ENCODE assay signal across 18 cellular contexts in the genomic region with DNA sequence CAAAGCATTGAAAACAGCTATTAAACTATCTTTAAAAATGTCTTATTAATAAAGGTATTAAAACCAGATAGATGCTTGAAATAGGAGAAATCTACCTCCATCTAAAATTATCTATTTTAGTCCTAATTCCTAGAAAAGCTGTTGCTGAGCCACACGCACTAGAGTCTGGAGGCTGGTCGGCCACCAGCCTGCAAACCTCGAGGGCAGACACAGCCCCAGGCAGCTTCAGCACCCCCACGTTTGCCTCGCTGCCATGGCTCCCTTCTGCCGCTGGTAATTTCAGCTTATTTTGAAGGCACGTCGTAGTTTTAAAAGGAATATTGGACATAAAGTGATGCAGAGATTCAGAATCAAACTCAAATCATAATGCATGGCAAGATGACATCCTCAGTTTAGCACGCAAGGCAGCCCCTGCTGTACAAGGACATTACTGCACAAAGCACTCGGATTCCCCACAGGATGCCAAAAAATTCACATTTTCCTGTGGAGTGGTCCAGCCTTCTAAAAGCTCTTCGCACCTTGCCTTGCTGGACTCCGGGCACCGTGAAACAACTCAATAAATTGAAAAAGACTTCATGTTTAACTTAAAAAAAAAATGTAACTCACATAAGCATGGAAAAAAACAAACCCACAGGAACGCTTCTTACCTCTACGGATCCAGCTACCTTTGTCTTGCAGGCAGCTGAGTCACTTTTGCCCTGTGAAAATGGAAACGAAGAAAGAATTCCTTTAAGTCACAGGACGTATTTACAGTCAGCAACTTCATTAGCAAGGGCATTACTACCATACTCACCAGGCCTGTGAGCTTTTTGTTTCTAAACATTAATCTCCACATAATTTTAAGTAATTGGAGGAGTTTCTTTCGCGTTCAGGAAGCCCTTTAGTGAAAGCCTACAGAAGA.
DNase-seq lines count a peak whose midpoint lies in the region; ATAC-seq and TF ChIP-seq lines count a peak whose summit lies in the region.
"Had no signal": no experiment of that assay in that cellular context is flagged by ENCODE, and none has a peak within 500 bp of the region (broad histone marks: within the 10 kb centered on the region; RNA-seq: fewer than 3 reads in every experiment).

No MANE protein-coding gene starts in this region.

- no peaks in the 10 kb centered on the region for H3K9me2 ChIP-seq in OCI-LY7 (ENCODE audit: insufficient read depth, low read length)

- no peaks in the 10 kb centered on the region for H3K9me3 ChIP-seq in OCI-LY7 (ENCODE audit: low read length)
- no peaks in the 10 kb centered on the region for H3K9me3 ChIP-seq in osteoblast (ENCODE audit: low read depth, low read length)
- H3K9me3 ChIP-seq: lower lobe of right lung, pancreas, tibial nerve had no signal

- H3K36me3 ChIP-seq in OCI-LY7 (ENCODE audit: insufficient read depth, low read length) (no peaks in the 10 kb centered on the region), osteoblast (ENCODE audit: insufficient read depth, low read length) (no peaks in the 10 kb centered on the region)
- H3K36me3 ChIP-seq: lower lobe of right lung, pancreas, tibial nerve had no signal

- H3K4me2 ChIP-seq in OCI-LY7 (ENCODE audit: low read length) (no peak overlapping the region), osteoblast (ENCODE audit: insufficient read depth, low read length) (no peak overlapping the region)

- H3K4me1 ChIP-seq in OCI-LY7 (ENCODE audit: insufficient read depth, low read length, poor library complexity, severe bottlenecking) = no peaks in the 10 kb centered on the region
- no peaks in the 10 kb centered on the region for H3K4me1 ChIP-seq in osteoblast (ENCODE audit: insufficient read depth, low read length)
- H3K4me1 ChIP-seq: lower lobe of right lung, pancreas had no signal

- POLR2A ChIA-PET in OCI-LY7 (lab: Charles Lee) = interaction anchor here (1.0 to 1.4 kb wide), 2 partner anchors 11 to 50 kb away, joined by 3 to 4 read pairs; no protein-coding TSS in a partner anchor

- TF ChIP-seq CTCF in OCI-LY7 (conservative IDR thresholded peaks at IDR 0.05; ENCODE audit: low read length) = 0 out of 2 replicates have a peak, but pooled peaks have one; percentile 12
- TF ChIP-seq CTCF in epithelial cell of proximal tubule (conservative IDR thresholded peaks at IDR 0.05; ENCODE audit: low read depth, low read length) = peak; percentile 13
- peak; percentile 32 for TF ChIP-seq CTCF in osteoblast (IDR thresholded peaks at IDR 0.05; ENCODE audit: extremely low read depth, low read depth, low read length)

- H3K27me3 ChIP-seq in osteoblast (ENCODE audit: insufficient read depth, low read length) = peaks cover 10% of the 10 kb centered on the region
- H3K27me3 ChIP-seq: pancreas had no signal

- H3K27ac ChIP-seq in OCI-LY7 (ENCODE audit: low read depth, low read length, poor library complexity, severe bottlenecking) (no peak overlapping the region), osteoblast (ENCODE audit: low read depth, low read length) (no peak overlapping the region)
- H3K27ac ChIP-seq: 22Rv1, epithelial cell of prostate, lower lobe of right lung, pancreas, tibial nerve had no signal

- DNase-seq in DMS 273 (lab: John Stamatoyannopoulos, UW; ENCODE audit: unreplicated experiment) (peak; percentile 13), DMS 273 treated with DMSO at 0.1 percent for 48 hours (lab: John Stamatoyannopoulos, UW) (no peak), OCI-LY7 (ENCODE audit: low spot score) (no peak), epithelial cell of proximal tubule (ENCODE audit: low read depth) (no peak), osteoblast (ENCODE audit: insufficient read length, low spot score, missing footprints) (no peak), NCI-H774 (lab: John Stamatoyannopoulos, UW) (no peak), NCI-H748 treated with DMSO at 0.1 percent for 48 hours (lab: John Stamatoyannopoulos, UW) (no peak)
- DNase-seq: activated CD4-positive, alpha-beta T cell treated with anti-CD3 and anti-CD28 coated beads for 36 hours; DMS79; lower lobe of right lung; MM.1S; pancreas; SW 1271 had no signal

- no peak overlapping the region for H2AFZ ChIP-seq in OCI-LY7 (ENCODE audit: low read length)
- H2AFZ ChIP-seq in osteoblast (ENCODE audit: low read length) = no peak overlapping the region

- H3K79me2 ChIP-seq in OCI-LY7 (ENCODE audit: insufficient read depth, low read depth, low read length) = no peaks in the 10 kb centered on the region
- H3K79me2 ChIP-seq in osteoblast (ENCODE audit: insufficient read depth, low read length) = no peaks in the 10 kb centered on the region

- ATAC-seq in GM18868 (IDR thresholded peaks at IDR 0.05; ENCODE audit: unreplicated experiment) = no peak
- ATAC-seq: activated CD4-positive, alpha-beta T cell treated with anti-CD3 and anti-CD28 coated beads for 36 hours; GM12878; lower lobe of right lung; pancreas had no signal

- CTCF ChIA-PET in OCI-LY7 (lab: Charles Lee; ENCODE audit: unreplicated experiment) = no interaction called here

- H4K20me1 ChIP-seq in OCI-LY7 (ENCODE audit: insufficient read depth, low read length) (no peaks in the 10 kb centered on the region; the same call in 1 of the 2 replicates), osteoblast (ENCODE audit: insufficient read depth, low read length) (no peaks in the 10 kb centered on the region)

- intact Hi-C loops in OCI-LY7 (cut with micrococcal nuclease; ENCODE audit: unreplicated experiment) = loop anchor here (10.0 kb wide), 1 partner anchor 524 kb away; a partner anchor contains a TSS

- H3K4me3 ChIP-seq in OCI-LY7 (ENCODE audit: low read depth, low read length, poor library complexity, severe bottlenecking) (no peak overlapping the region), epithelial cell of proximal tubule (ENCODE audit: low read depth, low read length) (no peak overlapping the region), osteoblast (ENCODE audit: insufficient read depth, low read length) (no peak overlapping the region)
- H3K4me3 ChIP-seq: GM12878, lower lobe of right lung, pancreas, tibial nerve had no signal

- no TSS peak for BruUV-seq in OCI-LY7 (replicated peaks; lab: Mats Ljungman, UMichigan)
